Comparison of ENCODE assay signal across 11 cellular contexts in the genomic region with DNA sequence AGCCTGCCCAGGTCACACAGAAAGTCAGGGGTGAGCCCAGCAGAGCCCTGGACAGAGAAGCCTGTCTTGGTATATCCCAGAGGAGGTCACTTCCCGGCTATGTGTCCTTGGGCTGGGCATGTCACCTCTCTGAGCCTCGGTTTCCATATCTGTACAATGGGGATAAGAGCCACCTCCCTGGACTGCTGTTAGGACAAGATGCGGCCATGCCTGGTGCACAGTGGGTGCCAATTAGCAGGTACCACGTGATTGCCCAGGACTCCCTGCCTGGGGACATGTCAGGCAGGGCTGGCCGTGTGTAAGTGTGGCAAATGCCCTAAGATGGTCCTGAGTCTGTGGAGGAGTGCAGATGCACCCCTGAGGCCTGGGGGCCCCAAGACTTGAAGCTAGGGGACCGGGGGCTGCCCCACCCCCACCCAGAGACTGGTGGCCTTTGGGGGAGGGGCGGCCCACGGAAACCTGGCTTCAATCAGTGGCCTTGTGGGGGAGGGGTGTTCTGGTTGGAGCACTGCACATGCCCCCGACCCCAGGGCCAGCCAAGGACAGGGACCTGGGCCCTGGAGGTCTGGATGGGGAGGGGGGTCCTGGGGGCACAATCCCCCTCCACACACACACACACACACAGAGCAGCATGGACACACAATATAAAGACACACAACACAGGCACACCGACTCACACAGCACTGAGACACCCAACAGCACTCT. TPM values are rescaled to one million over a fixed set of nuclear protein-coding genes. Genes with fewer than 3 reads are reported as not detected.
DNase-seq lines count a peak whose midpoint lies in the region; ATAC-seq and TF ChIP-seq lines count a peak whose summit lies in the region.
"Had no signal": no experiment of that assay in that cellular context is flagged by ENCODE, and none has a peak within 500 bp of the region (broad histone marks: within the 10 kb centered on the region; RNA-seq: fewer than 3 reads in every experiment).

No MANE protein-coding gene starts in this region.

- 3 to 8% methylated on average over 6 to 10 of the region's 10 CpGs for WGBS in GM23248 (ENCODE audit: low coverage in 1 of 2, low lambda C conversion rate in 2 of 2, missing lambda C conversion rate in 2 of 2), 2 experiments

- no peak overlapping the region for H3K27ac ChIP-seq in GM23248

- H3K9me3 ChIP-seq in GM23248 (ENCODE audit: low read depth), result no peaks in the 10 kb centered on the region

- peaks cover 35% of the 10 kb centered on the region for H3K79me2 ChIP-seq in GM23248 (ENCODE audit: insufficient read depth)

- H3K4me1 Mint-ChIP-seq in stimulated activated memory B cell treated with anti-CD40 and anti-IgM and Interleukin-4, amounts not matched to agents 10 μg/mL and 1 μg/mL and 100 μg/mL, for 72 hours, result peaks cover 12% of the 10 kb centered on the region
- H3K4me1 Mint-ChIP-seq in progenitor cell of endocrine pancreas (ENCODE audit: low read depth), result no peaks in the 10 kb centered on the region

- H3K4me3 Mint-ChIP-seq in stimulated activated memory B cell treated with anti-CD40 and anti-IgM and Interleukin-4, amounts not matched to agents 10 μg/mL and 1 μg/mL and 100 μg/mL, for 72 hours, result no peak overlapping the region
- no peak overlapping the region for H3K4me3 Mint-ChIP-seq in progenitor cell of endocrine pancreas (ENCODE audit: low read depth)

- H3K9me2 ChIP-seq in GM23248 (ENCODE audit: insufficient read depth), result no peaks in the 10 kb centered on the region

- no peaks in the 10 kb centered on the region for H3K27me3 Mint-ChIP-seq in stimulated activated memory B cell treated with anti-CD40 and anti-IgM and Interleukin-4, amounts not matched to agents 10 μg/mL and 1 μg/mL and 100 μg/mL, for 72 hours
- peaks cover 10% of the 10 kb centered on the region for H3K27me3 Mint-ChIP-seq in progenitor cell of endocrine pancreas

- H3K4me3 ChIP-seq in GM23248 (peak overlapping the region; percentile 71), foreskin fibroblast (ENCODE audit: low read depth in 1 of 2, low read length in 2 of 2) (peak overlapping the region; percentile 94 to 100)

- H2AFZ ChIP-seq in GM23248, result peak overlapping the region; percentile 63

- TF ChIP-seq CTCF in foreskin fibroblast (IDR thresholded peaks at IDR 0.05; ENCODE audit: low read depth, low read length), result no peak
- no peak for TF ChIP-seq CTCF in progenitor cell of endocrine pancreas (IDR thresholded peaks at IDR 0.05; ENCODE audit: unreplicated experiment)

- no peak overlapping the region for H3K27ac Mint-ChIP-seq in stimulated activated memory B cell treated with anti-CD40 and anti-IgM and Interleukin-4, amounts not matched to agents 10 μg/mL and 1 μg/mL and 100 μg/mL, for 72 hours
- H3K27ac Mint-ChIP-seq in progenitor cell of endocrine pancreas, result no peak overlapping the region

- no peaks in the 10 kb centered on the region for H3K36me3 ChIP-seq in GM23248 (ENCODE audit: low read depth)

- H3K9me3 Mint-ChIP-seq in stimulated activated memory B cell treated with anti-CD40 and anti-IgM and Interleukin-4, amounts not matched to agents 10 μg/mL and 1 μg/mL and 100 μg/mL, for 72 hours, result no peaks in the 10 kb centered on the region
- no peaks in the 10 kb centered on the region for H3K9me3 Mint-ChIP-seq in progenitor cell of endocrine pancreas (ENCODE audit: low read depth)

- in situ Hi-C loops in GM23248 (cut with MboI), result no loop called here

- no peaks in the 10 kb centered on the region for H4K20me1 ChIP-seq in GM23248 (ENCODE audit: insufficient read depth)

- H3F3A ChIP-seq in GM23248 (ENCODE audit: insufficient read depth), result no peaks in the 10 kb centered on the region; the same call in 1 of the 2 replicates

- H3K4me1 ChIP-seq in GM23248 (ENCODE audit: insufficient read depth), result peaks cover 18% of the 10 kb centered on the region

- peak; percentile 23 for ATAC-seq in SK-N-SH treated with all-trans-retinoic acid at 6 μM for 48 hours
- peak; percentile 35 for ATAC-seq in stimulated activated memory B cell treated with anti-CD40 and anti-IgM and Interleukin-4, amounts not matched to agents 10 μg/mL and 1 μg/mL and 100 μg/mL, for 72 hours
- ATAC-seq in HG02588 (IDR thresholded peaks at IDR 0.05; ENCODE audit: unreplicated experiment), result no peak

- DNase-seq in GM23248 (peak; percentile 42), foreskin fibroblast (peak in 1 of 2 donors; percentile 42), progenitor cell of endocrine pancreas (ENCODE audit: low spot score, unreplicated experiment) (no peak), occipital lobe (lab: John Stamatoyannopoulos, UW) (no peak), NCI-H510A (lab: John Stamatoyannopoulos, UW) (no peak)
- DNase-seq: activated CD8-positive, alpha-beta memory T cell treated with anti-CD3 and anti-CD28 coated beads, Interleukin-2, amount 50 U/mL, for 48 hours; NCI-H2171 treated with DMSO at 0.1 percent for 48 hours had no signal

- H3K36me3 Mint-ChIP-seq in stimulated activated memory B cell treated with anti-CD40 and anti-IgM and Interleukin-4, amounts not matched to agents 10 μg/mL and 1 μg/mL and 100 μg/mL, for 72 hours, result no peaks in the 10 kb centered on the region
- H3K36me3 Mint-ChIP-seq in progenitor cell of endocrine pancreas (ENCODE audit: insufficient read depth), result no peaks in the 10 kb centered on the region

- H3K27me3 ChIP-seq in GM23248 (replicated peaks; ENCODE audit: insufficient read depth), result no peaks in the 10 kb centered on the region

- peak overlapping the region; percentile 69 for H3K9ac ChIP-seq in GM23248

- peak overlapping the region; percentile 75 for H3K4me2 ChIP-seq in GM23248 (ENCODE audit: unreplicated experiment)

TF ChIP-seq in SK-N-SH treated with all-trans-retinoic acid at 6 μM for 48 hours, 23 proteins besides CTCF, POLR2A, EP300 and RAD21:
- no peak for TF ChIP-seq ZC3H10 (CRISPR knock-in tag; IDR thresholded peaks at IDR 0.05)
- TF ChIP-seq TCF4 (CRISPR knock-in tag; IDR thresholded peaks at IDR 0.05; ENCODE audit: borderline replicate concordance), result peak; percentile 15; the same call in 1 of the 2 replicates
TF ChIP-seq in SK-N-SH treated with all-trans-retinoic acid at 6 μM for 48 hours: peak in this region for 1.

RNA-seq across cellular contexts. Expression of a gene that starts 0.9 kb away (rescaled TPM):
- total RNA-seq in GM23248 (2014; rRNA removed; shearing (Covaris generic)), result 58.6 and 93.2 TPM in 2 replicates
- polyA plus RNA-seq in GM23248 (2016; fragmentation: Nextera tagmentation; extraction: Ambion mirVana), result 55.5 and 58.1 TPM in 2 replicates
- total RNA-seq in progenitor cell of endocrine pancreas (0.24 TPM in 1 of 2 replicates, not detected in the other), occipital lobe (2.2 TPM)
- total RNA-seq: endothelial cell of umbilical vein had no signal
- polyA plus RNA-seq: endothelial cell of umbilical vein had no signal

RNA-seq across cellular contexts. Expression of a gene that starts 34.6 kb away (rescaled TPM):
- total RNA-seq in GM23248 (2014; rRNA removed; shearing (Covaris generic)), result 145 and 159 TPM in 2 replicates
- 237 and 240 TPM in 2 replicates for polyA plus RNA-seq in GM23248 (2016; fragmentation: Nextera tagmentation; extraction: Ambion mirVana)
- total RNA-seq in progenitor cell of endocrine pancreas (57.4 and 69.7 TPM in 2 replicates), occipital lobe (36.2 TPM)

RNA-seq across cellular contexts. Expression of a gene that starts 36.0 kb away (rescaled TPM):
- total RNA-seq in GM23248 (2014; rRNA removed; shearing (Covaris generic)), result 29.7 and 34.0 TPM in 2 replicates
- 20.5 and 20.8 TPM in 2 replicates for polyA plus RNA-seq in GM23248 (2016; fragmentation: Nextera tagmentation; extraction: Ambion mirVana)
- total RNA-seq in progenitor cell of endocrine pancreas, result 74.5 and 87.6 TPM in 2 replicates
- 66.0 TPM for total RNA-seq in occipital lobe

RNA-seq across cellular contexts. Expression of a gene that starts 36.7 kb away (rescaled TPM):
- total RNA-seq in GM23248 (2014; rRNA removed; shearing (Covaris generic)), result 4.4 and 6.1 TPM in 2 replicates
- polyA plus RNA-seq in GM23248 (2016; fragmentation: Nextera tagmentation; extraction: Ambion mirVana), result 6.2 and 6.7 TPM in 2 replicates
- total RNA-seq in progenitor cell of endocrine pancreas (not detected in 2 replicates), occipital lobe (2.0 TPM)

Comparison
In these comparisons a context has a peak if more than half of its experiments do, and no peak if none do; other contexts are left out.
1. RNA of a gene that starts 0.9 kb away (total RNA-seq): 58.6 to 93.2 TPM in GM23248; 2.2 TPM in occipital lobe (single experiment) and 0.24 TPM in progenitor cell of endocrine pancreas; every median in the first group is over 10 times any median in the second.